ENCODE assay signal across 20 cellular contexts in genomic region chr15:77825546-77825945, GRCh38.
"Had no signal": no experiment of that assay in that cellular context is flagged by ENCODE, and none has a peak within 500 bp of the region (broad histone marks: within the 10 kb centered on the region; RNA-seq: fewer than 3 reads in every experiment).

No MANE protein-coding gene starts in this region.

- H3K4me3 ChIP-seq: breast epithelium, pancreas, psoas muscle, smooth muscle cell, tibial nerve had no signal

- H3K4me1 ChIP-seq: breast epithelium, pancreas, psoas muscle, tibial nerve had no signal

- H3K27ac ChIP-seq: breast epithelium, epithelial cell of prostate, pancreas, psoas muscle, tibial nerve had no signal

- H3K4me2 ChIP-seq: smooth muscle cell had no signal

- DNase-seq: activated CD4-positive, alpha-beta memory T cell treated with anti-CD3 and anti-CD28 coated beads, Interleukin-2, amount 10 ng/mL, durations not matched to agents 7 days and 5 days; activated CD4-positive, alpha-beta T cell treated with anti-CD3 and anti-CD28 coated beads for 1 hour; activated CD4-positive, alpha-beta T cell treated with anti-CD3 and anti-CD28 coated beads, Interleukin-2, amount 10 ng/mL, durations not matched to agents 7 days and 5 days; activated CD8-positive, alpha-beta memory T cell treated with anti-CD3 and anti-CD28 coated beads, Interleukin-2, amount 50 U/mL, for 48 hours; activated T-cell treated with anti-CD3 and anti-CD28 coated beads, Interleukin-2, amount 50 U/mL, for 24 hours; dermis blood vessel endothelial cell; effector CD4-positive, alpha-beta T cell; mesenchymal stem cell; stimulated activated CD4-positive, alpha-beta T cell treated with anti-CD3 and anti-CD28 coated beads, Interleukin-15, amount 100 ng/mL, for 24 hours; stimulated activated CD4-positive, alpha-beta T cell treated with anti-CD3 and anti-CD28 coated beads, Interleukin-2, amount 100 ng/mL, for 24 hours; stimulated activated naive CD4-positive, alpha-beta T cell treated with Interleukin-2 at 50 U/mL for 16 hours; SW 1271; T-helper 9 cell had no signal

- ATAC-seq: activated naive CD4-positive, alpha-beta T cell treated with anti-CD3 and anti-CD28 coated beads, Interleukin-2, amount 50 U/mL, for 72 hours; pancreas; psoas muscle had no signal

- H3K36me3 ChIP-seq: breast epithelium, pancreas, tibial nerve had no signal

- H3K9me3 ChIP-seq: breast epithelium, pancreas, psoas muscle, tibial nerve had no signal
